In the genomic region with DNA sequence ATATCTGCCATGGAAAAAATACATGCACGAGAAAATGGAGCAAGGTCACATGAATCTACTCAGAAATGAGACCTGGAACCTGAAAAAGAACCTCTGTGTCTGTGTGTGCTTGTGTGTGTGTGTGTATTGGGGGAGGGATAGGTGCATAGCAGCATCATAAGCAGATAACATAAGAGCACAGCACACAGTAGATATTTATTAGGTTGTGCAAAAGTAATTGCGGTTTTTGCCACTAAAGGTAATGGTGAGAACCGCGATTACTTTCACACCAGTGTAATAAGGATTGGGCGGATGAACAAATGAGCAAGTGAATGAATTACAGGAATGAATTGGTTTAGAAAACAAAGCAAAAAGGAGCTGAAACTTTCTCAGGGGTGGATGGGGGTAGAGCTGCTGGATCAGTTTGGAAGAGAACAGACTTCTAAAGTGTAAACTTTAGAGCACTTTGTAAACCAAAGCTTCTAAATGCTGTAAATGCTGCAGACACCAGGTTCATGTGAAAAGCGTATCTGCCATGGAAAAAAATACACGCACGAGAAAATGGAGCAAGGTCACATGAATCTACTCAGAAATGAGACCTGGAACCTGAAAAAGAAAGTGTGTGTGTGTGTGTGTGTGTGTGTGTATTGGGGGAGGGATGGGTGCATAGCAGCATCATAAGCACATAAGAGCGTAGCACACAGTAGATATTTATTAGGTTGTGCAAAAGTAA, we compare ENCODE assay signal across 1 cellular context.
TF ChIP-seq lines count a peak whose summit lies in the region.

No MANE protein-coding gene starts in this region.

TF ChIP-seq in A549, 52 proteins besides CTCF, POLR2A, EP300 and RAD21 (continued from another document):
- TF ChIP-seq, protein P1, sequence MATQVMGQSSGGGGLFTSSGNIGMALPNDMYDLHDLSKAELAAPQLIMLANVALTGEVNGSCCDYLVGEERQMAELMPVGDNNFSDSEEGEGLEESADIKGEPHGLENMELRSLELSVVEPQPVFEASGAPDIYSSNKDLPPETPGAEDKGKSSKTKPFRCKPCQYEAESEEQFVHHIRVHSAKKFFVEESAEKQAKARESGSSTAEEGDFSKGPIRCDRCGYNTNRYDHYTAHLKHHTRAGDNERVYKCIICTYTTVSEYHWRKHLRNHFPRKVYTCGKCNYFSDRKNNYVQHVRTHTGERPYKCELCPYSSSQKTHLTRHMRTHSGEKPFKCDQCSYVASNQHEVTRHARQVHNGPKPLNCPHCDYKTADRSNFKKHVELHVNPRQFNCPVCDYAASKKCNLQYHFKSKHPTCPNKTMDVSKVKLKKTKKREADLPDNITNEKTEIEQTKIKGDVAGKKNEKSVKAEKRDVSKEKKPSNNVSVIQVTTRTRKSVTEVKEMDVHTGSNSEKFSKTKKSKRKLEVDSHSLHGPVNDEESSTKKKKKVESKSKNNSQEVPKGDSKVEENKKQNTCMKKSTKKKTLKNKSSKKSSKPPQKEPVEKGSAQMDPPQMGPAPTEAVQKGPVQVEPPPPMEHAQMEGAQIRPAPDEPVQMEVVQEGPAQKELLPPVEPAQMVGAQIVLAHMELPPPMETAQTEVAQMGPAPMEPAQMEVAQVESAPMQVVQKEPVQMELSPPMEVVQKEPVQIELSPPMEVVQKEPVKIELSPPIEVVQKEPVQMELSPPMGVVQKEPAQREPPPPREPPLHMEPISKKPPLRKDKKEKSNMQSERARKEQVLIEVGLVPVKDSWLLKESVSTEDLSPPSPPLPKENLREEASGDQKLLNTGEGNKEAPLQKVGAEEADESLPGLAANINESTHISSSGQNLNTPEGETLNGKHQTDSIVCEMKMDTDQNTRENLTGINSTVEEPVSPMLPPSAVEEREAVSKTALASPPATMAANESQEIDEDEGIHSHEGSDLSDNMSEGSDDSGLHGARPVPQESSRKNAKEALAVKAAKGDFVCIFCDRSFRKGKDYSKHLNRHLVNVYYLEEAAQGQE (IDR thresholded peaks at IDR 0.05), result no peak
- no peak for TF ChIP-seq CHD4 (IDR thresholded peaks at IDR 0.05; ENCODE audit: borderline replicate concordance)
- TF ChIP-seq GATA3 (IDR thresholded peaks at IDR 0.05; ENCODE audit: borderline replicate concordance), result no peak
- TF ChIP-seq, protein P2, sequence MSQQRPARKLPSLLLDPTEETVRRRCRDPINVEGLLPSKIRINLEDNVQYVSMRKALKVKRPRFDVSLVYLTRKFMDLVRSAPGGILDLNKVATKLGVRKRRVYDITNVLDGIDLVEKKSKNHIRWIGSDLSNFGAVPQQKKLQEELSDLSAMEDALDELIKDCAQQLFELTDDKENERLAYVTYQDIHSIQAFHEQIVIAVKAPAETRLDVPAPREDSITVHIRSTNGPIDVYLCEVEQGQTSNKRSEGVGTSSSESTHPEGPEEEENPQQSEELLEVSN (IDR thresholded peaks at IDR 0.05; ENCODE audit: borderline replicate concordance, low read depth), result no peak
